16 cellular contexts compared by ENCODE assay signal in the genomic region with DNA sequence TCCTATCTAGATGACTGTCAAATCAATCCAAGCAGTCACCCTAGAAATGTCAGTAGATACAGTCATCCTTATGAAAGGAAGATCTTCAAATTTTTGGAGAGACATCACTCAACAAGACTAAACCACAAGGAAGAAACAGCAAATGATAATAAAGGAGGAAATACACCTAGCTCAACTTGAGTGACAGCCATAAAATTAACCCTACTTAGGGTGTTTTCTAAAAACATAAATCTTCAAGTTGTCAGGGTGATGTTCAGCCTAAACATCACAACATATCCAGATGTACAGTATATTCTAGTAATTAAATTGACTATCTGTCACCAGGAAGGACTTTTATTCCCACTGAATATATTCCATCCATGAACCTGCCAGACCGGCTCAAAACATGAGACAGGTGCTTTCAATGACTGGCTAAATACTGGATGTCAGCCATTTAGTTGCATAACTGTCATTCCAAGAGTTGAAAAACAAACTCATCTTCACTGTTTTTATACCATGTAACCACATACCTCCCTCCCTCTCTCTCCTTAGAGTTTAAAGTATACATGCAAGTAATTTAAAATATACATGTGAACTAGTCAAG.
A peak's percentile ranks its signal among the peaks of the same experiment; 100 is the strongest.
DNase-seq lines count a peak whose midpoint lies in the region; ATAC-seq and TF ChIP-seq lines count a peak whose summit lies in the region.
"Had no signal": no experiment of that assay in that cellular context is flagged by ENCODE, and none has a peak within 500 bp of the region (broad histone marks: within the 10 kb centered on the region; RNA-seq: fewer than 3 reads in every experiment).

No MANE protein-coding gene starts in this region.

- peak overlapping the region; percentile 86 for H3K27ac Mint-ChIP-seq in type B pancreatic cell
- H3K27ac Mint-ChIP-seq in endodermal cell, result no peak overlapping the region
- H3K27ac Mint-ChIP-seq: activated naive CD8-positive, alpha-beta T cell treated with anti-CD3 and anti-CD28 coated beads for 36 hours had no signal

- H3K9me3 ChIP-seq in endodermal cell (ENCODE audit: control insufficient read depth, low read length), result peaks cover 20% of the 10 kb centered on the region

- H3K36me3 ChIP-seq in kidney epithelial cell (ENCODE audit: control insufficient read depth, insufficient read depth, low read length) (no peaks in the 10 kb centered on the region), endodermal cell (ENCODE audit: control insufficient read depth, insufficient read depth, low read length) (no peaks in the 10 kb centered on the region)
- H3K36me3 ChIP-seq: neutrophil, vagina had no signal

- no peaks in the 10 kb centered on the region for H3K27me3 ChIP-seq in kidney epithelial cell (ENCODE audit: control insufficient read depth, insufficient read depth, low read length)
- no peaks in the 10 kb centered on the region for H3K27me3 ChIP-seq in endodermal cell (ENCODE audit: control insufficient read depth, insufficient read depth, low read length, poor library complexity, severe bottlenecking)
- H3K27me3 ChIP-seq: neutrophil, vagina had no signal

- peaks cover 13% of the 10 kb centered on the region for H3K9me3 Mint-ChIP-seq in type B pancreatic cell
- H3K9me3 Mint-ChIP-seq in endodermal cell, result peaks cover 19% of the 10 kb centered on the region

- H3K4me3 ChIP-seq in kidney epithelial cell (ENCODE audit: low read depth, low read length), result no peak overlapping the region
- no peak overlapping the region for H3K4me3 ChIP-seq in endodermal cell (ENCODE audit: low read length)
- H3K4me3 ChIP-seq: GM12878, vagina had no signal

- ATAC-seq in GM21529 (IDR thresholded peaks at IDR 0.05; ENCODE audit: unreplicated experiment), result no peak
- ATAC-seq: GM12878 had no signal

- peak overlapping the region; percentile 2 for H3K4me3 Mint-ChIP-seq in type B pancreatic cell
- H3K4me3 Mint-ChIP-seq in endodermal cell, result no peak overlapping the region
- H3K4me3 Mint-ChIP-seq: activated naive CD8-positive, alpha-beta T cell treated with anti-CD3 and anti-CD28 coated beads for 36 hours had no signal

- H3K27me3 Mint-ChIP-seq in type B pancreatic cell (peaks cover 3% of the 10 kb centered on the region), endodermal cell (ENCODE audit: insufficient read depth) (no peaks in the 10 kb centered on the region)

- DNase-seq in SHP77 (lab: John Stamatoyannopoulos, UW) (peak; percentile 11 to 32), SHP77 treated with DMSO at 0.1 percent for 48 hours (lab: John Stamatoyannopoulos, UW) (no peak), RWPE1 (ENCODE audit: low spot score) (peak; percentile 52), kidney epithelial cell (ENCODE audit: low read depth) (peak; percentile 25), type B pancreatic cell (ENCODE audit: extremely low spot score, unreplicated experiment) (no peak), NOMO-1 (lab: John Stamatoyannopoulos, UW; ENCODE audit: unreplicated experiment in 2 of 2) (no peak), endodermal cell (no peak)
- DNase-seq: activated CD8-positive, alpha-beta memory T cell treated with anti-CD3 and anti-CD28 coated beads, Interleukin-2, amount 50 U/mL, for 4 hours; activated naive CD8-positive, alpha-beta T cell treated with anti-CD3 and anti-CD28 coated beads for 36 hours; cortex of kidney; DND-41; NCI-H1694 treated with DMSO at 0.1 percent for 48 hours had no signal

- H3K4me1 Mint-ChIP-seq in type B pancreatic cell (ENCODE audit: unreplicated experiment), result peaks cover 21% of the 10 kb centered on the region
- peaks cover 5% of the 10 kb centered on the region for H3K4me1 Mint-ChIP-seq in endodermal cell

- TF ChIP-seq CTCF in RWPE1 (conservative IDR thresholded peaks at IDR 0.05; ENCODE audit: low read depth) (no peak), kidney epithelial cell (IDR thresholded peaks at IDR 0.05; ENCODE audit: insufficient read depth, low read length, poor library complexity, severe bottlenecking) (no peak), type B pancreatic cell (conservative IDR thresholded peaks at IDR 0.05) (no peak), endodermal cell (conservative IDR thresholded peaks at IDR 0.05) (no peak)

- CTCF ChIA-PET in RWPE1 (lab: Yijun Ruan, JAX), result interaction anchor here (0.6 kb wide), 1 partner anchor 1022 kb away, joined by 3 read pairs; no protein-coding TSS in a partner anchor

- H3K4me1 ChIP-seq in endodermal cell (ENCODE audit: control insufficient read depth, insufficient read depth, low read length), result no peaks in the 10 kb centered on the region
- H3K4me1 ChIP-seq: vagina had no signal

- 86 to 97% methylated on average over 1 of the region's 1 CpG for WGBS in endodermal cell (ENCODE audit: insufficient coverage in 1 of 2, insufficient read length in 1 of 2), 2 experiments

- POLR2A ChIA-PET in RWPE1 (lab: Yijun Ruan, JAX; ENCODE audit: low non-redundant PET), result no interaction called here

- H3K9ac ChIP-seq in endodermal cell (ENCODE audit: extremely low read depth, low read length, poor library complexity, severe bottlenecking), result no peak overlapping the region

- H3K36me3 Mint-ChIP-seq in type B pancreatic cell (no peaks in the 10 kb centered on the region), endodermal cell (ENCODE audit: low read depth) (peaks cover 36% of the 10 kb centered on the region)
- H3K36me3 Mint-ChIP-seq: activated naive CD8-positive, alpha-beta T cell treated with anti-CD3 and anti-CD28 coated beads for 36 hours had no signal

- H3K27ac ChIP-seq in RWPE1, result no peak overlapping the region
- H3K27ac ChIP-seq in endodermal cell (ENCODE audit: low read depth, low read length), result no peak overlapping the region
- H3K27ac ChIP-seq: neutrophil, vagina had no signal

Comparison
In these comparisons a context has a peak if more than half of its experiments do, and no peak if none do; other contexts are left out.
1. DNase-seq: peak in SHP77 (2 of 2), RWPE1 (single experiment) and kidney epithelial cell (single experiment); none in SHP77 treated with DMSO at 0.1 percent for 48 hours (single experiment), type B pancreatic cell (single experiment), NOMO-1 (0 of 2) and endodermal cell (single experiment).